8 cellular contexts compared by ENCODE assay signal in the genomic region with DNA sequence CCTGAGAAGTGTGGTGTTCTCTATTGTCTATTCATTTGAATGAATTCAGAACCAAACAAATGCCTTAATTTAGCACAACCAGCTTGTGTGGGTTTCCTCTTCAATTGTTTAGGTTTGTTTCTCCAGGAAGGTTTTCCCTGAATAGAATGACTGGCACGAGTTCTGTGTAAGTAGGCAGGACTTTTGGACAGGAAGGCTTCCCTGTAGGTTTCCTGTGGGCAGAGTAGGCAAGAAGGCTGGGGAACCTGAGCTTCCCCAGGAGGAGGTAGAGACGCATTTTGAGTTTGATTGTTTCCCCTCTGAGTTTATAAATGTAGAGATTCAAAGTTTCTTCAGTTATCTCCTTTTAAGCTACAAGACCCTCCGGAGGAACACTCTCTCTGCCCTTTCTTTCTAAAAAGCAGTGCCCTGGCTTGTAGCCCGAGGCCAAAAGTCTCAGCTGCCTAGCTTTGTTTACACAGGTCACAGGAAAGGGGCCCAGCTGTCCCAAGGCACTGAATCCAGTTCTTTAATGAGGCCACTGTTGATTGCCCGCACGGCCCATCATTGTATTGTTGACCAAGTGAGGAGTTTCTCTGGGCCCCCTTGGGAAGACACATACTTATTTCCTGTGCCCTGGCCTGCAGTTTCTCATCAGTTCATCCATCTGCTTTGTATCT.
DNase-seq lines count a peak whose midpoint lies in the region; ATAC-seq and TF ChIP-seq lines count a peak whose summit lies in the region.

No MANE protein-coding gene starts in this region.

- no peaks in the 10 kb centered on the region for H4K20me1 ChIP-seq in PC-3 (ENCODE audit: low read length)

- no peak for TF ChIP-seq CTCF in PC-3 (conservative IDR thresholded peaks at IDR 0.05; ENCODE audit: low read depth, low read length)
- no peak for TF ChIP-seq CTCF in heart left ventricle (IDR thresholded peaks at IDR 0.05)
- no peak for TF ChIP-seq CTCF in psoas muscle (IDR thresholded peaks at IDR 0.05)

- peak overlapping the region; percentile 46 for H3K4me3 ChIP-seq in PC-3 (ENCODE audit: low read length)
- no peak overlapping the region for H3K4me3 ChIP-seq in heart left ventricle
- no peak overlapping the region for H3K4me3 ChIP-seq in psoas muscle

- peak; percentile 94 for ATAC-seq in PC-3
- ATAC-seq in heart left ventricle, result peak in 3 of 4 donors; percentile 52 to 72 (median 68)
- ATAC-seq in stimulated activated effector memory CD8-positive, alpha-beta T cell treated with anti-CD3 and anti-CD28 coated beads, Interleukin-12 subunit alpha, Interleukin-12 subunit beta, amount 100 ng/mL, for 72 hours, result no peak
- ATAC-seq in psoas muscle, result no peak
- no peak for ATAC-seq in HG03354 (IDR thresholded peaks at IDR 0.05; ENCODE audit: poor library complexity, severe bottlenecking, unreplicated experiment)

- no peaks in the 10 kb centered on the region for H3K36me3 Mint-ChIP-seq in stimulated activated effector memory CD8-positive, alpha-beta T cell treated with anti-CD3 and anti-CD28 coated beads, Interleukin-12 subunit alpha, Interleukin-12 subunit beta, amount 100 ng/mL, for 72 hours

- peak overlapping the region; percentile 5 for H3K4me3 Mint-ChIP-seq in stimulated activated effector memory CD8-positive, alpha-beta T cell treated with anti-CD3 and anti-CD28 coated beads, Interleukin-12 subunit alpha, Interleukin-12 subunit beta, amount 100 ng/mL, for 72 hours

- TF ChIP-seq POLR2A in heart left ventricle (IDR thresholded peaks at IDR 0.05), result no peak

- peak overlapping the region; percentile 92 for H2AFZ ChIP-seq in PC-3 (ENCODE audit: low read length)

- no peaks in the 10 kb centered on the region for H3K9me2 ChIP-seq in PC-3 (replicated peaks; ENCODE audit: low read length)

- H3K4me1 Mint-ChIP-seq in stimulated activated effector memory CD8-positive, alpha-beta T cell treated with anti-CD3 and anti-CD28 coated beads, Interleukin-12 subunit alpha, Interleukin-12 subunit beta, amount 100 ng/mL, for 72 hours, result peaks cover 15% of the 10 kb centered on the region

- peak overlapping the region; percentile 38 for H3K9ac ChIP-seq in PC-3 (ENCODE audit: low read length)

- no peaks in the 10 kb centered on the region for H3K9me3 ChIP-seq in PC-3 (ENCODE audit: low read length)
- no peaks in the 10 kb centered on the region for H3K9me3 ChIP-seq in heart left ventricle
- H3K9me3 ChIP-seq in psoas muscle, result no peaks in the 10 kb centered on the region

- POLR2A ChIA-PET in PC-3 (lab: Charles Lee; ENCODE audit: unreplicated experiment), result interaction anchor here (0.5 kb wide), 1 partner anchor 292 kb away, joined by 3 read pairs; no protein-coding TSS in a partner anchor

- H3K4me2 ChIP-seq in PC-3 (ENCODE audit: low read length), result peak overlapping the region; percentile 77

- H3K27ac Mint-ChIP-seq in stimulated activated effector memory CD8-positive, alpha-beta T cell treated with anti-CD3 and anti-CD28 coated beads, Interleukin-12 subunit alpha, Interleukin-12 subunit beta, amount 100 ng/mL, for 72 hours, result peak overlapping the region; percentile 81

- H3K27me3 ChIP-seq in PC-3 (ENCODE audit: low read length) (no peaks in the 10 kb centered on the region), heart left ventricle (no peaks in the 10 kb centered on the region), psoas muscle (ENCODE audit: insufficient read depth in 3 of 3, low read length in 2 of 3) (no peaks in the 10 kb centered on the region)

- H3K4me1 ChIP-seq in PC-3 (ENCODE audit: insufficient read depth, low read length) (peaks cover 27% of the 10 kb centered on the region), heart left ventricle (peaks cover 6 to 34% (median 14%) of the 10 kb centered on the region in 12 donors), psoas muscle (no peaks in the 10 kb centered on the region)

- BruUV-seq in PC-3 (replicated peaks; lab: Mats Ljungman, UMichigan), result no TSS peak

- DNase-seq in NCI-H2227 (lab: John Stamatoyannopoulos, UW; ENCODE audit: unreplicated experiment), result peak; percentile 2
- no peak for DNase-seq in NCI-H2227 treated with DMSO at 0.1 percent for 48 hours (lab: John Stamatoyannopoulos, UW)
- peak; percentile 72 for DNase-seq in PC-3
- peak in 3 of 5 donors; percentile 20 to 36 (median 30) for DNase-seq in heart left ventricle
- no peak for DNase-seq in stimulated activated effector memory CD8-positive, alpha-beta T cell treated with anti-CD3 and anti-CD28 coated beads, Interleukin-12 subunit alpha, Interleukin-12 subunit beta, amount 100 ng/mL, for 72 hours (ENCODE audit: low spot score in 2 of 2)
- DNase-seq in psoas muscle, result no peak
- no peak for DNase-seq in activated CD4-positive, alpha-beta T cell treated with anti-CD3 and anti-CD28 coated beads, Interleukin-2, amount 50 U/mL, for 48 hours

- CTCF ChIA-PET in PC-3 (lab: Charles Lee), result interaction anchor here (0.7 to 0.8 kb wide), 2 partner anchors 161 to 372 kb away, joined by 3 read pairs; no protein-coding TSS in a partner anchor

- no peaks in the 10 kb centered on the region for H3K36me3 ChIP-seq in PC-3 (ENCODE audit: low read depth, low read length)
- H3K36me3 ChIP-seq in heart left ventricle, result no peaks in the 10 kb centered on the region
- H3K36me3 ChIP-seq in psoas muscle (ENCODE audit: insufficient read depth in 1 of 2, low read depth in 1 of 2), result no peaks in the 10 kb centered on the region

- H3K27ac ChIP-seq in PC-3 (ENCODE audit: low read length), result peak overlapping the region; percentile 70
- H3K27ac ChIP-seq in heart left ventricle, result peak overlapping the region in 11 of 12 donors; percentile 3 to 70 (median 41)
- H3K27ac ChIP-seq in psoas muscle, result no peak overlapping the region

- intact Hi-C loops in PC-3 (cut with micrococcal nuclease), result loop anchor here (5.0 kb wide), 1 partner anchor 421 kb away; no protein-coding TSS in a partner anchor
- intact Hi-C loops in heart left ventricle (cut with DNase I), result loop anchor here in 7 of 10 donors (5.0 to 10.0 kb wide), 3 partner anchors 66 to 416 kb away; a partner anchor contains a TSS
- intact Hi-C loops in psoas muscle (cut with DNase I), result no loop called here

- WGBS in heart left ventricle, 4 donors, result 32 to 44% (median 36%) methylated on average over 6 of the region's 6 CpGs
- WGBS in psoas muscle, 3 donors, result 16 to 24% (median 17%) methylated on average over 6 of the region's 6 CpGs

- H3K79me2 ChIP-seq in PC-3 (ENCODE audit: low read length), result no peaks in the 10 kb centered on the region

- H3K9me3 Mint-ChIP-seq in stimulated activated effector memory CD8-positive, alpha-beta T cell treated with anti-CD3 and anti-CD28 coated beads, Interleukin-12 subunit alpha, Interleukin-12 subunit beta, amount 100 ng/mL, for 72 hours, result no peaks in the 10 kb centered on the region

- no peaks in the 10 kb centered on the region for H3F3A ChIP-seq in PC-3 (ENCODE audit: low read length, unreplicated experiment)

Comparison
In these comparisons a context has a peak if more than half of its experiments do, and no peak if none do; other contexts are left out.
1. DNase-seq: peak in NCI-H2227 (single experiment), PC-3 (single experiment) and heart left ventricle (3 of 5); none in NCI-H2227 treated with DMSO at 0.1 percent for 48 hours (single experiment), stimulated activated effector memory CD8-positive, alpha-beta T cell treated with anti-CD3 and anti-CD28 coated beads, Interleukin-12 subunit alpha, Interleukin-12 subunit beta, amount 100 ng/mL, for 72 hours (0 of 2), psoas muscle (0 of 2) and activated CD4-positive, alpha-beta T cell treated with anti-CD3 and anti-CD28 coated beads, Interleukin-2, amount 50 U/mL, for 48 hours (0 of 2).
2. ATAC-seq: peak in PC-3 (single experiment) and heart left ventricle (3 of 4); none in stimulated activated effector memory CD8-positive, alpha-beta T cell treated with anti-CD3 and anti-CD28 coated beads, Interleukin-12 subunit alpha, Interleukin-12 subunit beta, amount 100 ng/mL, for 72 hours (single experiment), psoas muscle (0 of 4) and HG03354 (single experiment).
3. intact Hi-C loops: an anchor here in PC-3 (5.0 kb wide) and heart left ventricle (5.0 to 10.0 kb wide); none called in psoas muscle.